In genomic region chrX:46750829-46751228, GRCh38 we compare ENCODE assay signal across 19 cellular contexts. TPM values are rescaled to one million over a fixed set of nuclear protein-coding genes. Genes with fewer than 3 reads are reported as not detected.
DNase-seq lines count a peak whose midpoint lies in the region; ATAC-seq and TF ChIP-seq lines count a peak whose summit lies in the region.
"Had no signal": no experiment of that assay in that cellular context is flagged by ENCODE, and none has a peak within 500 bp of the region (broad histone marks: within the 10 kb centered on the region; RNA-seq: fewer than 3 reads in every experiment).

No MANE protein-coding gene starts in this region.

- ATAC-seq in left lobe of liver: no peak
- ATAC-seq: Right ventricle myocardium inferior, T-cell had no signal

- no peak overlapping the region for H3K4me3 ChIP-seq in adrenal gland
- H3K4me3 ChIP-seq: GM23248, Peyer's patch had no signal

- no peak for TF ChIP-seq POLR2A in adrenal gland (IDR thresholded peaks at IDR 0.05)

- H3K36me3 ChIP-seq in adrenal gland (replicated peaks in 1 of 2): no peaks in the 10 kb centered on the region
- H3K36me3 ChIP-seq: Peyer's patch had no signal

- no peaks in the 10 kb centered on the region for H3K4me1 ChIP-seq in adrenal gland (replicated peaks in 1 of 2)
- H3K4me1 ChIP-seq: Peyer's patch had no signal

- peak; percentile 48 for DNase-seq in NCI-H82 (lab: John Stamatoyannopoulos, UW)
- DNase-seq in NCI-H82 treated with DMSO at 0.1 percent for 48 hours (lab: John Stamatoyannopoulos, UW; ENCODE audit: unreplicated experiment): no peak
- DNase-seq in NCI-H524 (lab: John Stamatoyannopoulos, UW): peak; percentile 70 to 88
- peak in 4 of 7 donors; percentile 17 to 33 (median 32) for DNase-seq in adrenal gland
- DNase-seq in left lobe of liver (ENCODE audit: low spot score): no peak
- no peak for DNase-seq in HCEC 1CT
- DNase-seq in KG1 (lab: John Stamatoyannopoulos, UW): no peak
- no peak for DNase-seq in hypothalamus (lab: John Stamatoyannopoulos, UW)
- DNase-seq: C1 segment of cervical spinal cord, DMS153, EL, GM23248, NCI-H1436 treated with DMSO at 0.1 percent for 48 hours, NCI-H2107, NCI-H345, NCI-H748 treated with DMSO at 0.1 percent for 48 hours, Peyer's patch, T-cell had no signal

- H3K27me3 ChIP-seq in adrenal gland: no peaks in the 10 kb centered on the region
- H3K27me3 ChIP-seq: Peyer's patch had no signal

- no peak overlapping the region for H3K27ac ChIP-seq in adrenal gland
- H3K27ac ChIP-seq: GM23248, Peyer's patch had no signal

- intact Hi-C loops in adrenal gland (cut with DNase I): no loop called here

- no peaks in the 10 kb centered on the region for H3K9me3 ChIP-seq in adrenal gland (replicated peaks in 1 of 3)
- H3K9me3 ChIP-seq: Peyer's patch had no signal

- TF ChIP-seq CTCF in adrenal gland (IDR thresholded peaks at IDR 0.05): no peak

RNA-seq across cellular contexts. Expression of gene SLC9A7, which starts 8.1 kb away (rescaled TPM):
- total RNA-seq in adrenal gland: 10 to 100 TPM; 11.2 to 22.8 (median 12.9) TPM
- polyA plus RNA-seq in adrenal gland: 1 to 10 TPM; 2.3 to 5.7 (median 3.9) TPM
- 8.6 TPM for total RNA-seq in left lobe of liver

Comparison
In these comparisons a context has a peak if more than half of its experiments do, and no peak if none do; other contexts are left out.
1. DNase-seq: peak in NCI-H82 (single experiment), NCI-H524 (2 of 2) and adrenal gland (4 of 7); none in NCI-H82 treated with DMSO at 0.1 percent for 48 hours (single experiment), left lobe of liver (single experiment), HCEC 1CT (single experiment), KG1 (single experiment) and hypothalamus (0 of 51).